In genomic region chr19:38204728-38205127, GRCh38 we compare ENCODE assay signal across 1 cellular context.
TF ChIP-seq lines count a peak whose summit lies in the region.

No MANE protein-coding gene starts in this region.

TF ChIP-seq in HepG2, 621 proteins besides CTCF, POLR2A, EP300 and RAD21 (continued from another document):
- no peak for TF ChIP-seq SALL2 (CRISPR knock-in tag; IDR thresholded peaks at IDR 0.05)
- TF ChIP-seq ZZZ3 (CRISPR knock-in tag; IDR thresholded peaks at IDR 0.05; ENCODE audit: borderline replicate concordance): no peak
- TF ChIP-seq CREBL2 (CRISPR knock-in tag; IDR thresholded peaks at IDR 0.05; ENCODE audit: borderline replicate concordance): no peak
- TF ChIP-seq ZNF30 (CRISPR knock-in tag; IDR thresholded peaks at IDR 0.05): no peak
- no peak for TF ChIP-seq ZNF143 (CRISPR knock-in tag; IDR thresholded peaks at IDR 0.05)
- no peak for TF ChIP-seq ZMYM2 (CRISPR knock-in tag; IDR thresholded peaks at IDR 0.05)
- no peak for TF ChIP-seq ZNF672 (CRISPR knock-in tag; IDR thresholded peaks at IDR 0.05)
- TF ChIP-seq ELF3 (CRISPR knock-in tag; IDR thresholded peaks at IDR 0.05): no peak
- TF ChIP-seq ZNF567 (CRISPR knock-in tag; IDR thresholded peaks at IDR 0.05; ENCODE audit: borderline replicate concordance): no peak
- no peak for TF ChIP-seq ZNF761 (CRISPR knock-in tag; conservative IDR thresholded peaks at IDR 0.05)
- no peak for TF ChIP-seq SRSF4 (IDR thresholded peaks at IDR 0.05; ENCODE audit: low read depth, low read length, poor library complexity, severe bottlenecking)
- no peak for TF ChIP-seq ASH2L (IDR thresholded peaks at IDR 0.05; ENCODE audit: insufficient read length, low read depth, low read length)
- no peak for TF ChIP-seq DZIP1 (CRISPR knock-in tag; IDR thresholded peaks at IDR 0.05)
